Comparison of ENCODE assay signal across 10 cellular contexts in the genomic region with DNA sequence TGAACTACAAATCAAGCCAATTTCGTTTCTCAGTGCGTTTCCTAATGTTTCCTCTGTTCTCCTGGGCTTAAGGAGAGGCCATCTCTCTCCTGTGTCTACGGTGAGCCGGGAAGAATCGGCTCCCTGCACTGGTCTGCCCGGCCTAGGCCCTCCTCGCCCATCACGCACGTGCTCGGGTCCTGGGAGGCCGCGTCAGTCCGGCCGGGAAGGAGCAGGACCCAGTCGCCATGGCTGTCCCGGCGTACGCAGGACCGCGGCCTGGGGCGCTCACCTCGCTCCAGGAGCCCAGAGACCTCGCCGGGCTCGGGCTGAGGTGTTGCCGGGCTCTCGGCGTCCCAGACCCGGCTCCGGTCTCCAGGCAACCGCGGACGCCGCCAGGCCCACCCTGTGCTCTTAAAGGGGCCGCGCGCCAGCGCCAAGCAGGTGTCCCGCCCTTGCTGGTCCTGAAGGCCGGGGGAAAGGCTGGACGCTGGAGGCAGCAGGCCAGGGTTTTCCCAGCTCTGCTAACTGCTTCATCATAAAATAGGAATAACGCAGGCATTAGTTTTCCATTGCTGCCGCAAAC. TPM values are rescaled to one million over a fixed set of nuclear protein-coding genes. Genes with fewer than 3 reads are reported as not detected.
DNase-seq lines count a peak whose midpoint lies in the region; ATAC-seq and TF ChIP-seq lines count a peak whose summit lies in the region.
"Not testable (repeated sequence)": the region's sequence is repeated elsewhere in the genome, so short reads cannot be mapped to it uniquely, and the experiment has no call there.
"Had no signal": no experiment of that assay in that cellular context is flagged by ENCODE, and none has a peak within 500 bp of the region (broad histone marks: within the 10 kb centered on the region; RNA-seq: fewer than 3 reads in every experiment).

A gene (minus strand): TSS at position 343 of the 565 bp plus-strand sequence. CDS start 3,573 bp downstream, outside the sequence.

- H3K23ac ChIP-seq in H9 (ENCODE audit: insufficient read length, low read depth, low read length); neuronal stem cell (ENCODE audit: low read depth, low read length, poor library complexity): not testable (repeated sequence)

- H4K8ac ChIP-seq in H9 (replicated peaks; ENCODE audit: insufficient read length, low read depth, low read length); neuronal stem cell (ENCODE audit: low read depth, low read length): not testable (repeated sequence)

- not testable (repeated sequence) for H3K14ac ChIP-seq in H9 (ENCODE audit: insufficient read depth, low read length); neuronal stem cell (ENCODE audit: low read length)

- not testable (repeated sequence) for H3K23me2 ChIP-seq in H9 (ENCODE audit: insufficient read length, low read depth, low read length, poor library complexity, severe bottlenecking)

- no CpG with 5 or more reads among the region's 43 CpGs for WGBS in H9 (ENCODE audit: extremely low coverage, insufficient read length, low lambda C conversion rate)
- WGBS in endodermal cell (ENCODE audit: insufficient coverage in 1 of 2, insufficient read length in 1 of 2), 2 experiments: 18% methylated on average over 12 of the region's 43 CpGs; no CpG with 5 or more reads in 1 of the 2 experiments
- WGBS in neuronal stem cell (ENCODE audit: extremely low coverage in 2 of 2, insufficient read length in 2 of 2, insufficient replicate concordance in 1 of 2), 2 donors: no CpG with 5 or more reads among the region's 43 CpGs

- H4K20me1 ChIP-seq in H9 (ENCODE audit: control insufficient read depth, insufficient read depth, insufficient read length): not testable (repeated sequence)

- H2AK5ac ChIP-seq in H9 (ENCODE audit: insufficient read length, low read length); neuronal stem cell (ENCODE audit: low read depth, low read length): not testable (repeated sequence)

- ATAC-seq in activated B cell treated with CpG ODN at 0.5 μM for 24 hours (ENCODE audit: low read depth) (peak; percentile 21), left cardiac atrium (peak; percentile 82)
- ATAC-seq in stimulated activated memory B cell treated with anti-CD40 and anti-IgM and Interleukin-4, amounts not matched to agents 10 μg/mL and 1 μg/mL and 100 μg/mL, for 72 hours: peak; percentile 38

- not testable (repeated sequence) for H2AFZ ChIP-seq in H9 (ENCODE audit: low read length); neuronal stem cell (ENCODE audit: low read length)

- not testable (repeated sequence) for H3K4me2 ChIP-seq in H9 (ENCODE audit: insufficient read depth, insufficient read length, low read length)
- peak within 1 kb of the TSS; percentile 18 for H3K4me2 ChIP-seq in neuronal stem cell (ENCODE audit: insufficient read depth, low read length, poor library complexity, severe bottlenecking)

- H3K18ac ChIP-seq in H9 (ENCODE audit: insufficient read length, low read depth, low read length); neuronal stem cell (ENCODE audit: low read length): not testable (repeated sequence)

- H2BK5ac ChIP-seq in H9 (ENCODE audit: insufficient read length, low read length); neuronal stem cell (ENCODE audit: low read length): not testable (repeated sequence)

- H3K36me3 ChIP-seq in endodermal cell (ENCODE audit: control insufficient read depth, insufficient read depth, low read length); neuronal stem cell (replicated peaks in 1 of 2; ENCODE audit: control insufficient read depth in 2 of 2, insufficient read depth in 2 of 2, low read length in 2 of 2): not testable (repeated sequence)

- not testable (repeated sequence) for H3K9ac ChIP-seq in H9 (ENCODE audit: extremely low read depth, insufficient read length, low read length); endodermal cell (ENCODE audit: extremely low read depth, low read length, poor library complexity, severe bottlenecking); neuronal stem cell (ENCODE audit: low read depth, low read length, poor library complexity)

- not testable (repeated sequence) for H3K27ac ChIP-seq in H9 (ENCODE audit: insufficient read length, low read depth, low read length); endodermal cell (ENCODE audit: low read depth, low read length); neuronal stem cell (replicated peaks; ENCODE audit: low read length)

- CTCF ChIA-PET in activated B cell treated with CpG ODN at 0.5 μM for 24 hours (lab: Charles Lee): not testable (repeated sequence)

- not testable (repeated sequence) for H2BK15ac ChIP-seq in H9 (ENCODE audit: low read depth, low read length); neuronal stem cell (ENCODE audit: low read length)

- not testable (repeated sequence) for H4K91ac ChIP-seq in H9 (ENCODE audit: insufficient read length, low read depth, low read length); neuronal stem cell (ENCODE audit: low read depth, low read length, poor library complexity)

- H3K79me1 ChIP-seq in H9 (ENCODE audit: insufficient read depth, low read depth, low read length, poor library complexity, severe bottlenecking); neuronal stem cell (ENCODE audit: low read depth, low read length): not testable (repeated sequence)

- DNase-seq in H9 (peak; percentile 43), endodermal cell (peak; percentile 63), left kidney (ENCODE audit: low read depth, low spot score) (peak; percentile 10)
- not testable (repeated sequence) for DNase-seq in activated B cell treated with CpG ODN at 0.5 μM for 24 hours; left cardiac atrium; neuronal stem cell (ENCODE audit: low spot score)

- TF ChIP-seq CTCF in H9 (conservative IDR thresholded peaks at IDR 0.05); activated B cell treated with CpG ODN at 0.5 μM for 24 hours (IDR thresholded peaks at IDR 0.05); endodermal cell (conservative IDR thresholded peaks at IDR 0.05): not testable (repeated sequence)

- not testable (repeated sequence) for H4K5ac ChIP-seq in H9 (ENCODE audit: insufficient read length, low read depth, low read length)

- not testable (repeated sequence) for H3K4me1 ChIP-seq in H9 (ENCODE audit: insufficient read depth, low read length); endodermal cell (ENCODE audit: control insufficient read depth, insufficient read depth, low read length); neuronal stem cell (ENCODE audit: control insufficient read depth in 2 of 2, insufficient read depth in 1 of 2, low read depth in 1 of 2, low read length in 2 of 2)

- H3K27me3 ChIP-seq in H9 (ENCODE audit: insufficient read depth, low read length); endodermal cell (ENCODE audit: control insufficient read depth, insufficient read depth, low read length, poor library complexity, severe bottlenecking); neuronal stem cell (ENCODE audit: control insufficient read depth in 3 of 3, insufficient read depth in 3 of 3, low read depth in 1 of 3, low read length in 3 of 3): not testable (repeated sequence)

- not testable (repeated sequence) for H3T11ph ChIP-seq in H9 (ENCODE audit: low read length)

- H3K56ac ChIP-seq in H9 (ENCODE audit: insufficient read length, low read depth, low read length): not testable (repeated sequence)

- H2BK12ac ChIP-seq in H9 (ENCODE audit: insufficient read length, low read depth, low read length); neuronal stem cell (ENCODE audit: low read length): not testable (repeated sequence)

- H2BK20ac ChIP-seq in H9 (ENCODE audit: low read depth, low read length, poor library complexity, severe bottlenecking): not testable (repeated sequence)

- H3K4me1 Mint-ChIP-seq in H9; activated B cell treated with CpG ODN at 0.5 μM for 24 hours; endodermal cell; stimulated activated memory B cell treated with anti-CD40 and anti-IgM and Interleukin-4, amounts not matched to agents 10 μg/mL and 1 μg/mL and 100 μg/mL, for 72 hours: not testable (repeated sequence)

- not testable (repeated sequence) for H3K27ac Mint-ChIP-seq in H9; activated B cell treated with CpG ODN at 0.5 μM for 24 hours; endodermal cell; stimulated activated memory B cell treated with anti-CD40 and anti-IgM and Interleukin-4, amounts not matched to agents 10 μg/mL and 1 μg/mL and 100 μg/mL, for 72 hours

- H3K4me3 Mint-ChIP-seq in H9; activated B cell treated with CpG ODN at 0.5 μM for 24 hours; endodermal cell; stimulated activated memory B cell treated with anti-CD40 and anti-IgM and Interleukin-4, amounts not matched to agents 10 μg/mL and 1 μg/mL and 100 μg/mL, for 72 hours: not testable (repeated sequence)

- not testable (repeated sequence) for H3K79me2 ChIP-seq in H9 (ENCODE audit: insufficient read depth, low read length)

- intact Hi-C loops in activated B cell treated with CpG ODN at 0.5 μM for 24 hours (cut with micrococcal nuclease); left cardiac atrium (cut with DNase I): not testable (repeated sequence)

- not testable (repeated sequence) for H3K36me3 Mint-ChIP-seq in H9 (ENCODE audit: insufficient read depth in 1 of 3, low read depth in 3 of 3); activated B cell treated with CpG ODN at 0.5 μM for 24 hours (ENCODE audit: low read depth); endodermal cell (ENCODE audit: low read depth); stimulated activated memory B cell treated with anti-CD40 and anti-IgM and Interleukin-4, amounts not matched to agents 10 μg/mL and 1 μg/mL and 100 μg/mL, for 72 hours

- not testable (repeated sequence) for H2BK120ac ChIP-seq in H9 (ENCODE audit: low read depth, low read length, poor library complexity, severe bottlenecking); neuronal stem cell (ENCODE audit: low read depth, low read length)

- H3K27me3 Mint-ChIP-seq in H9 (ENCODE audit: low read depth); activated B cell treated with CpG ODN at 0.5 μM for 24 hours; endodermal cell (ENCODE audit: insufficient read depth); stimulated activated memory B cell treated with anti-CD40 and anti-IgM and Interleukin-4, amounts not matched to agents 10 μg/mL and 1 μg/mL and 100 μg/mL, for 72 hours: not testable (repeated sequence)

- POLR2A ChIA-PET in activated B cell treated with CpG ODN at 0.5 μM for 24 hours (lab: Charles Lee): not testable (repeated sequence)

- not testable (repeated sequence) for H3K9me3 Mint-ChIP-seq in H9; activated B cell treated with CpG ODN at 0.5 μM for 24 hours; endodermal cell; stimulated activated memory B cell treated with anti-CD40 and anti-IgM and Interleukin-4, amounts not matched to agents 10 μg/mL and 1 μg/mL and 100 μg/mL, for 72 hours

- not testable (repeated sequence) for H3K4me3 ChIP-seq in endodermal cell (ENCODE audit: low read length); neuronal stem cell (ENCODE audit: low read length in 2 of 2)

- H3K9me3 ChIP-seq in H9 (ENCODE audit: control insufficient read depth, low read depth, low read length); endodermal cell (ENCODE audit: control insufficient read depth, low read length); neuronal stem cell (replicated peaks in 1 of 2; ENCODE audit: control insufficient read depth in 2 of 2, insufficient read depth in 1 of 2, low read depth in 1 of 2, low read length in 2 of 2): not testable (repeated sequence)

- H3K4ac ChIP-seq in H9 (ENCODE audit: low read depth, low read length); neuronal stem cell (ENCODE audit: low read length): not testable (repeated sequence)

RNA-seq across cellular contexts. Expression of the gene that starts here (rescaled TPM):
- total RNA-seq in H9 (2021) (0.63 and 1.1 TPM in 2 replicates), activated B cell treated with CpG ODN at 0.5 μM for 24 hours (not detected in 2 replicates), endodermal cell (under 1 TPM; 0.73 to 0.75 TPM), left cardiac atrium (not detected)
- not detected for polyA plus RNA-seq in endodermal cell (2013, experiment 1 of 2)
- 0.37 TPM for polyA plus RNA-seq in endodermal cell (2013, experiment 2 of 2)
- 0.08 TPM for polyA plus RNA-seq in neuronal stem cell (2013, experiment 1 of 2)
- polyA plus RNA-seq in neuronal stem cell (2013, experiment 2 of 2): 0.22 TPM
- total RNA-seq: CD4-positive, alpha-beta memory T cell; HT1080; M059J had no signal
- polyA plus RNA-seq: CD4-positive, alpha-beta memory T cell had no signal

Comparison
In these comparisons a context has a peak if more than half of its experiments do, and no peak if none do; other contexts are left out.
1. Peak in ATAC-seq in activated B cell treated with CpG ODN at 0.5 μM for 24 hours; RNA of the gene not detected or under 1 TPM.
2. Peak in DNase-seq in endodermal cell; RNA of the gene not detected or under 1 TPM.
3. Peak in ATAC-seq in left cardiac atrium; RNA of the gene not detected or under 1 TPM.
4. ATAC-seq: peak in every context shown above with its lines; median percentile 82 in left cardiac atrium; 38 in stimulated activated memory B cell treated with anti-CD40 and anti-IgM and Interleukin-4, amounts not matched to agents 10 μg/mL and 1 μg/mL and 100 μg/mL, for 72 hours; 21 in activated B cell treated with CpG ODN at 0.5 μM for 24 hours.